22 cellular contexts compared by ENCODE assay signal in the genomic region with DNA sequence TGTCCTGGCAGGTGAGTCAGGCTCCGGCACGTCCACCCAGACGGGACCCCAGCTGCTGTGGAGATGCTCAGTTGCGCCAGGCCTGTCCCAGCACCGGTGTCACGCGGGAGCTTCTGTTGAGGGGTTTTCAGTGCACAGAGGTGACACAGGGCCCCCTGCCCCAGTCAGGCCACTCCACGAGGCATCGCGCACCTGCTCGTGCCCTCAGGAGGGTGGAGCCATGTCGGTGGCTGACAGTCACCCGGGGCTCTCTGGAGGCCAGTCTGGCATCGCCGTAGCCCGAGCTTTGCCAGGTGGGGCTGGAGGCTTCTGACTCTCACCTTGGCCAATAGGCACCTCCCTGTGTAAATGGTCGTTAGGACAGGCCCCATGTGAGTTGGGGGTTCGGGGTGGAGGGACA. TPM values are rescaled to one million over a fixed set of nuclear protein-coding genes. Genes with fewer than 3 reads are reported as not detected.
DNase-seq lines count a peak whose midpoint lies in the region; ATAC-seq, FAIRE-seq and TF ChIP-seq lines count a peak whose summit lies in the region.
"Had no signal": no experiment of that assay in that cellular context is flagged by ENCODE, and none has a peak within 500 bp of the region (broad histone marks: within the 10 kb centered on the region; RNA-seq: fewer than 3 reads in every experiment).

No MANE protein-coding gene starts in this region.

- peaks cover 6% of the 10 kb centered on the region for H3K9me3 Mint-ChIP-seq in glutamatergic neuron (ENCODE audit: unreplicated experiment)

- no peak for TF ChIP-seq RAD21 in SK-N-SH (IDR thresholded peaks at IDR 0.05; ENCODE audit: low read length)
- TF ChIP-seq RAD21 in K562 (CRISPR knock-in tag; conservative IDR thresholded peaks at IDR 0.05 in 1 of 2, IDR thresholded peaks at IDR 0.05 in 1 of 2), result no peak

- in situ Hi-C loops in K562 (cut with MboI), result no loop called here

- H3K4me3 ChIP-seq in SK-N-SH (ENCODE audit: low read depth in 2 of 2, low read length in 1 of 2) (no peak overlapping the region), K562 (no peak overlapping the region)
- H3K4me3 ChIP-seq: A549; BLaER1 treated with 17β-estradiol and CSF1 and Interleukin-3, amounts not matched to agents 10 nM and 100 nM; GM12878; GM23248; HAP-1 had no signal

- H3K9me3 ChIP-seq in SK-N-SH (no peaks in the 10 kb centered on the region), K562 (replicated peaks; ENCODE audit: control insufficient read depth, insufficient read depth, low read depth, low read length) (peaks cover 20% of the 10 kb centered on the region)
- H3K9me3 ChIP-seq: A549, HAP-1 had no signal

- H3K36me3 ChIP-seq in SK-N-SH (replicated peaks in 1 of 2; ENCODE audit: control insufficient read depth in 1 of 2, insufficient read depth in 2 of 2, low read length in 1 of 2), result peaks cover 15 to 26% of the 10 kb centered on the region in 2 experiments
- peaks cover 69% of the 10 kb centered on the region; the same call in 2 of the 3 replicates for H3K36me3 ChIP-seq in K562 (ENCODE audit: control insufficient read depth, insufficient read depth, low read length)

- H3K4me3 Mint-ChIP-seq in glutamatergic neuron (ENCODE audit: unreplicated experiment), result no peak overlapping the region
- H3K4me3 Mint-ChIP-seq: B cell; CD8-positive, alpha-beta T cell had no signal

- TF ChIP-seq EP300 in SK-N-SH (IDR thresholded peaks at IDR 0.05; ENCODE audit: borderline replicate concordance in 1 of 2, low read depth in 1 of 2, low read length in 1 of 2), result no peak
- no peak for TF ChIP-seq EP300 in K562 (IDR thresholded peaks at IDR 0.05; ENCODE audit: low read length)

- no peaks in the 10 kb centered on the region for H3K4me1 Mint-ChIP-seq in glutamatergic neuron (ENCODE audit: low read depth, unreplicated experiment)
- H3K4me1 Mint-ChIP-seq: B cell had no signal

- H3K27ac ChIP-seq in SK-N-SH (ENCODE audit: low read depth in 2 of 2, low read length in 1 of 2), result no peak overlapping the region
- H3K27ac ChIP-seq in K562 (ENCODE audit: extremely low read depth, low read depth, low read length), result no peak overlapping the region
- H3K27ac ChIP-seq: 22Rv1; A549; BLaER1 treated with 17β-estradiol and CSF1 and Interleukin-3, amounts not matched to agents 10 nM and 100 nM; GM23248 had no signal

- BruUV-seq in K562 (replicated peaks; lab: Mats Ljungman, UMichigan), result no TSS peak

- ATAC-seq in SK-N-SH treated with all-trans-retinoic acid at 6 μM for 48 hours, result no peak
- no peak for ATAC-seq in K562
- ATAC-seq: CD8-positive, alpha-beta T cell; GM12878 had no signal

- no CpG with 5 or more reads among the region's 18 CpGs for WGBS in SK-N-SH (ENCODE audit: low lambda C conversion rate)
- 99% methylated on average over 11 of the region's 18 CpGs for WGBS in K562 (ENCODE audit: insufficient coverage, low coverage, missing lambda C conversion rate)

- DNase-seq in SK-N-SH, result peak; percentile 16
- peak; percentile 14 for DNase-seq in D341Med (ENCODE audit: low spot score)
- peak in 1 of 4 experiments; percentile 7 for DNase-seq in K562 (ENCODE audit: extremely low read depth in 1 of 4, low spot score in 3 of 4)
- DNase-seq in NCI-H2196 treated with DMSO at 0.1 percent for 48 hours (lab: John Stamatoyannopoulos, UW; ENCODE audit: unreplicated experiment), result no peak
- no peak for DNase-seq in iPS-NIHi7 (ENCODE audit: extremely low spot score)
- DNase-seq in glutamatergic neuron, result no peak
- DNase-seq: Calu3; CD8-positive, alpha-beta T cell; DMS 273 treated with DMSO at 0.1 percent for 48 hours; DMS53; DND-41; EL; GM23248 had no signal

- no peaks in the 10 kb centered on the region for H3K9me1 ChIP-seq in K562 (ENCODE audit: control insufficient read depth, insufficient read depth, low read length)

- no peaks in the 10 kb centered on the region for H3F3A ChIP-seq in SK-N-SH (replicated peaks; ENCODE audit: insufficient read depth)

- POLR2A ChIA-PET in SK-N-SH (lab: Yijun Ruan, JAX), result no interaction called here
- POLR2A ChIA-PET in K562 (lab: Yijun Ruan, JAX), result interaction anchor here (1.4 kb wide), 1 partner anchor 22 kb away, joined by 3 read pairs; no protein-coding TSS in a partner anchor

- TF ChIP-seq CTCF in SK-N-SH (IDR thresholded peaks at IDR 0.05), result no peak
- no peak for TF ChIP-seq CTCF in K562 (IDR thresholded peaks at IDR 0.05 in 2 of 3, conservative IDR thresholded peaks at IDR 0.05 in 1 of 3; ENCODE audit: insufficient read depth in 2 of 3, low read depth in 1 of 3, low read length in 3 of 3)
- TF ChIP-seq CTCF in glutamatergic neuron (IDR thresholded peaks at IDR 0.05; ENCODE audit: partially characterized antibody, unreplicated experiment), result no peak

- H3K4me2 ChIP-seq in SK-N-SH (no peak overlapping the region), K562 (ENCODE audit: insufficient read depth, low read length) (no peak overlapping the region)
- H3K4me2 ChIP-seq: A549; BLaER1 treated with 17β-estradiol and CSF1 and Interleukin-3, amounts not matched to agents 10 nM and 100 nM had no signal

- H3K9ac ChIP-seq in SK-N-SH (no peak overlapping the region), K562 (ENCODE audit: insufficient read depth in 1 of 2, low read depth in 2 of 2, low read length in 2 of 2) (no peak overlapping the region)
- H3K9ac ChIP-seq: BLaER1 treated with 17β-estradiol and CSF1 and Interleukin-3, amounts not matched to agents 10 nM and 100 nM; GM23248 had no signal

- H4K20me1 ChIP-seq in SK-N-SH (ENCODE audit: insufficient read depth) (no peaks in the 10 kb centered on the region), K562 (replicated peaks; ENCODE audit: control insufficient read depth, insufficient read depth, low read length) (no peaks in the 10 kb centered on the region)

- CTCF ChIA-PET in SK-N-SH (lab: Yijun Ruan, JAX) (interaction anchor here (1.3 kb wide), 1 partner anchor 24 kb away, joined by 3 read pairs; no protein-coding TSS in a partner anchor), K562 (lab: Yijun Ruan, JAX; ENCODE audit: low intra/inter-chr PET ratio) (no interaction called here)

- no peak for TF ChIP-seq POLR2A in K562 (conservative IDR thresholded peaks at IDR 0.05)

- no peaks in the 10 kb centered on the region for H3K4me1 ChIP-seq in SK-N-SH (ENCODE audit: control insufficient read depth in 1 of 2, insufficient read depth in 2 of 2, low read depth in 1 of 2, low read length in 1 of 2)
- H3K4me1 ChIP-seq in K562 (replicated peaks in 1 of 2; ENCODE audit: control insufficient read depth in 2 of 2, insufficient read depth in 2 of 2, low read length in 2 of 2), result peaks cover 0 to 6% of the 10 kb centered on the region in 2 experiments; a peak in 2 of 5 replicates
- H3K4me1 ChIP-seq: A549, HAP-1 had no signal

- H3K79me2 ChIP-seq in SK-N-SH (ENCODE audit: insufficient read depth) (no peaks in the 10 kb centered on the region), K562 (ENCODE audit: control insufficient read depth, insufficient read depth, low read length) (no peaks in the 10 kb centered on the region)

- H2AFZ ChIP-seq in SK-N-SH (ENCODE audit: low read depth), result no peak overlapping the region
- H2AFZ ChIP-seq in K562 (ENCODE audit: low read depth, low read length), result no peak overlapping the region
- H2AFZ ChIP-seq: GM23248 had no signal

- no peak for FAIRE-seq in K562 (lab: Jason Lieb, UNC)
- FAIRE-seq: A549, GM12878, GM19239 had no signal

- no peak overlapping the region for H3K27ac Mint-ChIP-seq in glutamatergic neuron (ENCODE audit: unreplicated experiment)
- H3K27ac Mint-ChIP-seq: B cell; CD8-positive, alpha-beta T cell had no signal

- H3K36me3 Mint-ChIP-seq in glutamatergic neuron (ENCODE audit: unreplicated experiment), result peaks cover 6% of the 10 kb centered on the region

- peaks cover 5% of the 10 kb centered on the region for H3K27me3 Mint-ChIP-seq in glutamatergic neuron (ENCODE audit: unreplicated experiment)
- H3K27me3 Mint-ChIP-seq: B cell had no signal

- H3K27me3 ChIP-seq in SK-N-SH (ENCODE audit: insufficient read depth) (no peaks in the 10 kb centered on the region), K562 (ENCODE audit: control insufficient read depth in 2 of 2, insufficient read depth in 2 of 2, low read length in 2 of 2) (no peaks in the 10 kb centered on the region)
- H3K27me3 ChIP-seq: BLaER1 treated with 17β-estradiol and CSF1 and Interleukin-3, amounts not matched to agents 10 nM and 100 nM had no signal

- no peaks in the 10 kb centered on the region for H3K9me2 ChIP-seq in SK-N-SH

- intact Hi-C loops in K562 (cut with micrococcal nuclease), result no loop called here

RNA-seq across cellular contexts. Expression of a gene that starts 11.1 kb away (rescaled TPM):
- polyA plus RNA-seq in SK-N-SH (2012; rRNA removed), result 6.5 and 8.1 TPM in 2 replicates
- polyA plus RNA-seq in SK-N-SH (2012; cell fraction: cytosol; rRNA removed), result 3.1 and 4.9 TPM in 2 replicates
- 18.5 and 29.8 TPM in 2 replicates for polyA plus RNA-seq in SK-N-SH (2012; cell fraction: nucleus; rRNA removed)
- 1.2 and 8.3 TPM in 2 replicates for total RNA-seq in K562 (2011; cell fraction: chromatin; rRNA removed; ENCODE audit: low replicate concordance)
- total RNA-seq in K562 (2011; cell fraction: nucleolus; rRNA removed), result 5.3 and 6.0 TPM in 2 replicates
- 2.6 and 6.0 TPM in 2 replicates for total RNA-seq in K562 (2011; cell fraction: nucleoplasm; rRNA removed)
- total RNA-seq in K562 (2014; rRNA removed), result 0.78 TPM in 1 of 2 replicates, not detected in the other
- total RNA-seq in K562 (2014; rRNA removed; fragmentation: Illumina TruSeq; extraction: Trizol), result not detected in 2 replicates
- total RNA-seq in K562 (2015; rRNA removed; fragmentation: Illumina TruSeq; extraction: Trizol), result 0.38 and 0.43 TPM in 2 replicates
- total RNA-seq in K562 (2021), result 1.3 and 2.0 TPM in 2 replicates
- 0.24 TPM in 2 replicates for polyA plus RNA-seq in K562 (2011; rRNA removed)
- polyA plus RNA-seq in K562 (2011; cell fraction: cytosol; rRNA removed), result 0.46 TPM in 1 of 2 replicates, not detected in the other
- polyA plus RNA-seq in K562 (2011; cell fraction: nucleus; rRNA removed), result 3.5 and 8.1 TPM in 2 replicates
- polyA plus RNA-seq in K562 (2012), result 1.1 and 3.2 TPM in 2 replicates
- polyA plus RNA-seq in K562 (2014; fragmentation: Illumina TruSeq; extraction: Trizol), result not detected in 2 replicates
- polyA plus RNA-seq in K562 (2014; fragmentation: Nextera tagmentation; extraction: Ambion mirVana), result not detected
- polyA plus RNA-seq in K562 (2014; rRNA removed), result 0.28 and 0.94 TPM in 2 replicates
- not detected in 2 replicates for polyA minus RNA-seq in K562 (2011; rRNA and poly(A)+ RNA removed)
- not detected in 2 replicates for polyA minus RNA-seq in K562 (2011; cell fraction: cytosol; rRNA and poly(A)+ RNA removed)
- 0.56 and 0.67 TPM in 2 replicates for polyA minus RNA-seq in K562 (2011; cell fraction: nucleus; rRNA and poly(A)+ RNA removed)
- total RNA-seq in glutamatergic neuron (ENCODE audit: unreplicated experiment), result 24.4 TPM
- total RNA-seq: H4 had no signal
- polyA plus RNA-seq: GM12878 had no signal

RNA-seq across cellular contexts. Expression of a gene that starts 17.4 kb away (rescaled TPM):
- 34.1 and 40.2 TPM in 2 replicates for polyA plus RNA-seq in SK-N-SH (2012; rRNA removed)
- polyA plus RNA-seq in SK-N-SH (2012; cell fraction: cytosol; rRNA removed), result 17.6 and 25.1 TPM in 2 replicates
- polyA plus RNA-seq in SK-N-SH (2012; cell fraction: nucleus; rRNA removed), result 85.0 and 87.9 TPM in 2 replicates
- total RNA-seq in K562 (2011; cell fraction: chromatin; rRNA removed; ENCODE audit: low replicate concordance), result 54.7 and 190 TPM in 2 replicates
- 155 and 182 TPM in 2 replicates for total RNA-seq in K562 (2011; cell fraction: nucleolus; rRNA removed)
- total RNA-seq in K562 (2011; cell fraction: nucleoplasm; rRNA removed), result 64.8 and 77.4 TPM in 2 replicates
- 173 and 183 TPM in 2 replicates for total RNA-seq in K562 (2014; rRNA removed)
- total RNA-seq in K562 (2014; rRNA removed; fragmentation: Illumina TruSeq; extraction: Trizol), result 18.6 and 20.2 TPM in 2 replicates
- 80.1 and 87.1 TPM in 2 replicates for total RNA-seq in K562 (2015; rRNA removed; fragmentation: Illumina TruSeq; extraction: Trizol)
- 151 and 167 TPM in 2 replicates for total RNA-seq in K562 (2021)
- polyA plus RNA-seq in K562 (2011; rRNA removed), result 36.7 and 40.8 TPM in 2 replicates
- polyA plus RNA-seq in K562 (2011; cell fraction: cytosol; rRNA removed), result 47.1 and 118 TPM in 2 replicates
- 98.3 and 162 TPM in 2 replicates for polyA plus RNA-seq in K562 (2011; cell fraction: nucleus; rRNA removed)
- 69.9 and 90.0 TPM in 2 replicates for polyA plus RNA-seq in K562 (2012)
- 29.2 and 90.5 TPM in 2 replicates for polyA plus RNA-seq in K562 (2014; fragmentation: Illumina TruSeq; extraction: Trizol)
- 1 to 10 TPM in 1 of 2 experiments, under 1 TPM in 1; 0.10 to 1.0 TPM for polyA plus RNA-seq in K562 (2014; fragmentation: Nextera tagmentation; extraction: Ambion mirVana)
- 123 and 131 TPM in 2 replicates for polyA plus RNA-seq in K562 (2014; rRNA removed)
- 14.9 and 33.5 TPM in 2 replicates for polyA minus RNA-seq in K562 (2011; rRNA and poly(A)+ RNA removed)
- polyA minus RNA-seq in K562 (2011; cell fraction: cytosol; rRNA and poly(A)+ RNA removed), result 50.2 and 62.0 TPM in 2 replicates
- 28.4 and 31.9 TPM in 2 replicates for polyA minus RNA-seq in K562 (2011; cell fraction: nucleus; rRNA and poly(A)+ RNA removed)
- 32.1 TPM for total RNA-seq in glutamatergic neuron (ENCODE audit: unreplicated experiment)

RNA-seq across cellular contexts. Expression of a gene that starts 45.3 kb away (rescaled TPM):
- 73.6 and 104 TPM in 2 replicates for polyA plus RNA-seq in SK-N-SH (2012; rRNA removed)
- 90.3 and 97.8 TPM in 2 replicates for polyA plus RNA-seq in SK-N-SH (2012; cell fraction: cytosol; rRNA removed)
- 72.0 and 84.8 TPM in 2 replicates for polyA plus RNA-seq in SK-N-SH (2012; cell fraction: nucleus; rRNA removed)
- total RNA-seq in K562 (2011; cell fraction: chromatin; rRNA removed; ENCODE audit: low replicate concordance), result 158 and 318 TPM in 2 replicates
- total RNA-seq in K562 (2011; cell fraction: nucleolus; rRNA removed), result 177 TPM in 2 replicates
- 165 and 176 TPM in 2 replicates for total RNA-seq in K562 (2011; cell fraction: nucleoplasm; rRNA removed)
- 157 and 175 TPM in 2 replicates for total RNA-seq in K562 (2014; rRNA removed)
- total RNA-seq in K562 (2014; rRNA removed; fragmentation: Illumina TruSeq; extraction: Trizol), result 75.3 and 77.6 TPM in 2 replicates
- total RNA-seq in K562 (2015; rRNA removed; fragmentation: Illumina TruSeq; extraction: Trizol), result 79.3 and 80.4 TPM in 2 replicates
- total RNA-seq in K562 (2021), result 185 and 187 TPM in 2 replicates
- 77.5 and 94.6 TPM in 2 replicates for polyA plus RNA-seq in K562 (2011; rRNA removed)
- 108 and 136 TPM in 2 replicates for polyA plus RNA-seq in K562 (2011; cell fraction: cytosol; rRNA removed)
- 118 and 152 TPM in 2 replicates for polyA plus RNA-seq in K562 (2011; cell fraction: nucleus; rRNA removed)
- 185 and 187 TPM in 2 replicates for polyA plus RNA-seq in K562 (2012)
- 184 and 187 TPM in 2 replicates for polyA plus RNA-seq in K562 (2014; fragmentation: Illumina TruSeq; extraction: Trizol)
- 10 to 100 TPM; 70.8 to 90.8 TPM for polyA plus RNA-seq in K562 (2014; fragmentation: Nextera tagmentation; extraction: Ambion mirVana)
- 201 and 217 TPM in 2 replicates for polyA plus RNA-seq in K562 (2014; rRNA removed)
- polyA minus RNA-seq in K562 (2011; rRNA and poly(A)+ RNA removed), result 79.6 and 115 TPM in 2 replicates
- polyA minus RNA-seq in K562 (2011; cell fraction: cytosol; rRNA and poly(A)+ RNA removed), result 73.7 and 101 TPM in 2 replicates
- 42.8 and 44.6 TPM in 2 replicates for polyA minus RNA-seq in K562 (2011; cell fraction: nucleus; rRNA and poly(A)+ RNA removed)
- 123 TPM for total RNA-seq in glutamatergic neuron (ENCODE audit: unreplicated experiment)

RNA-seq across cellular contexts. Expression of a gene that starts 57.8 kb away (rescaled TPM):
- polyA plus RNA-seq in SK-N-SH (2012; rRNA removed) (47.6 and 71.6 TPM in 2 replicates), K562 (2011; rRNA removed) (27.7 and 27.9 TPM in 2 replicates), K562 (2014; fragmentation: Illumina TruSeq; extraction: Trizol) (18.9 and 42.2 TPM in 2 replicates), K562 (2014; fragmentation: Nextera tagmentation; extraction: Ambion mirVana) (under 1 TPM; 0.07 to 0.77 TPM), K562 (2014; rRNA removed) (113 and 117 TPM in 2 replicates)
- 13.5 and 13.8 TPM in 2 replicates for polyA plus RNA-seq in SK-N-SH (2012; cell fraction: cytosol; rRNA removed)
- polyA plus RNA-seq in SK-N-SH (2012; cell fraction: nucleus; rRNA removed), result 255 and 261 TPM in 2 replicates
- 197 and 522 TPM in 2 replicates for total RNA-seq in K562 (2011; cell fraction: chromatin; rRNA removed; ENCODE audit: low replicate concordance)
- 417 and 489 TPM in 2 replicates for total RNA-seq in K562 (2011; cell fraction: nucleolus; rRNA removed)
- 246 and 263 TPM in 2 replicates for total RNA-seq in K562 (2011; cell fraction: nucleoplasm; rRNA removed)
- total RNA-seq in K562 (2014; rRNA removed) (106 and 126 TPM in 2 replicates), K562 (2014; rRNA removed; fragmentation: Illumina TruSeq; extraction: Trizol) (10.3 and 15.6 TPM in 2 replicates), K562 (2015; rRNA removed; fragmentation: Illumina TruSeq; extraction: Trizol) (43.2 and 45.2 TPM in 2 replicates), K562 (2021) (92.0 and 93.4 TPM in 2 replicates), glutamatergic neuron (ENCODE audit: unreplicated experiment) (34.9 TPM)
- 18.3 and 42.9 TPM in 2 replicates for polyA plus RNA-seq in K562 (2011; cell fraction: cytosol; rRNA removed)
- 168 and 341 TPM in 2 replicates for polyA plus RNA-seq in K562 (2011; cell fraction: nucleus; rRNA removed)
- polyA plus RNA-seq in K562 (2012), result 31.9 and 52.8 TPM in 2 replicates
- 6.7 and 14.8 TPM in 2 replicates for polyA minus RNA-seq in K562 (2011; rRNA and poly(A)+ RNA removed)
- polyA minus RNA-seq in K562 (2011; cell fraction: cytosol; rRNA and poly(A)+ RNA removed), result 23.6 and 41.7 TPM in 2 replicates
- polyA minus RNA-seq in K562 (2011; cell fraction: nucleus; rRNA and poly(A)+ RNA removed), result 44.3 and 53.4 TPM in 2 replicates

Comparison
In these comparisons a context has a peak if more than half of its experiments do, and no peak if none do; other contexts are left out.
1. DNase-seq: peak in SK-N-SH (single experiment) and D341Med (single experiment); none in NCI-H2196 treated with DMSO at 0.1 percent for 48 hours (single experiment), iPS-NIHi7 (single experiment) and glutamatergic neuron (single experiment).